ENCODE assay signal across 8 cellular contexts in the genomic region with DNA sequence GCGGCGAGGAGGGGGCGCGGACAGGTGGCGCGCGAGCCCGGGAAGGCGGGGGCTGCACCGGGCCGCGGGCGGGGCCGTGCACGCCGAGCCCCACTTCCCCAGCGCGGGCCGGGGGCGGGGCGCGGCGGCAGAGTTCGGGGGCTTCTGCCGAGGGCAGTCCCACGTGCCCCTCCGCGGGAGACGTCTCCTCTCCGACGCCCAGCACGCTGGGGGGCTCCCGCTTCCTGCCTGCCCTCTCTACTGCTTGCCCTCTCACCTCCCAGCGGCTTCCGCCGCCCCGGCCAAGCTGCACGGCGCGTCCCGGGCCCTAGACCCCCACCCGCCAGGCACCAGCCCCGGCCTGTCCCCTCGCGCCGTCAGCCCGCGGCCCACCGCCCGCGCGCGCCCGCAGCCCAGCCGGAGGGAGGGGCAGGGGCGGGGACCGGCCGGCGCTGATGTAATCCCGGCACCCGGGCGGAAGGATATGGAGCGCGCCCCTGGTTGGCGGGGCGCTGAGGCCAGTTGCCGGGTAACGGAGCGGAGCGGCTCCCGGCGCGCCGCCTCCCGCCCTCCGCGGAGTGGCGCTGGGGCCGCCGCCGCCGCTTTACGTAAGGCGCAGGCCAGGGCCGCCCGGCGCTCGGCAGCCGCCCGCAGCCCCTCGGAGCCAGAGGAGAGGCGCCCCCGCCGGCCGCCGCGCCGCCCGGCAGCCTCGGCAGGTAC. TPM values are rescaled to one million over a fixed set of nuclear protein-coding genes. Genes with fewer than 3 reads are reported as not detected.
A peak's percentile ranks its signal among the peaks of the same experiment; 100 is the strongest.
DNase-seq lines count a peak whose midpoint lies in the region; ATAC-seq and TF ChIP-seq lines count a peak whose summit lies in the region.

A gene with protein sequence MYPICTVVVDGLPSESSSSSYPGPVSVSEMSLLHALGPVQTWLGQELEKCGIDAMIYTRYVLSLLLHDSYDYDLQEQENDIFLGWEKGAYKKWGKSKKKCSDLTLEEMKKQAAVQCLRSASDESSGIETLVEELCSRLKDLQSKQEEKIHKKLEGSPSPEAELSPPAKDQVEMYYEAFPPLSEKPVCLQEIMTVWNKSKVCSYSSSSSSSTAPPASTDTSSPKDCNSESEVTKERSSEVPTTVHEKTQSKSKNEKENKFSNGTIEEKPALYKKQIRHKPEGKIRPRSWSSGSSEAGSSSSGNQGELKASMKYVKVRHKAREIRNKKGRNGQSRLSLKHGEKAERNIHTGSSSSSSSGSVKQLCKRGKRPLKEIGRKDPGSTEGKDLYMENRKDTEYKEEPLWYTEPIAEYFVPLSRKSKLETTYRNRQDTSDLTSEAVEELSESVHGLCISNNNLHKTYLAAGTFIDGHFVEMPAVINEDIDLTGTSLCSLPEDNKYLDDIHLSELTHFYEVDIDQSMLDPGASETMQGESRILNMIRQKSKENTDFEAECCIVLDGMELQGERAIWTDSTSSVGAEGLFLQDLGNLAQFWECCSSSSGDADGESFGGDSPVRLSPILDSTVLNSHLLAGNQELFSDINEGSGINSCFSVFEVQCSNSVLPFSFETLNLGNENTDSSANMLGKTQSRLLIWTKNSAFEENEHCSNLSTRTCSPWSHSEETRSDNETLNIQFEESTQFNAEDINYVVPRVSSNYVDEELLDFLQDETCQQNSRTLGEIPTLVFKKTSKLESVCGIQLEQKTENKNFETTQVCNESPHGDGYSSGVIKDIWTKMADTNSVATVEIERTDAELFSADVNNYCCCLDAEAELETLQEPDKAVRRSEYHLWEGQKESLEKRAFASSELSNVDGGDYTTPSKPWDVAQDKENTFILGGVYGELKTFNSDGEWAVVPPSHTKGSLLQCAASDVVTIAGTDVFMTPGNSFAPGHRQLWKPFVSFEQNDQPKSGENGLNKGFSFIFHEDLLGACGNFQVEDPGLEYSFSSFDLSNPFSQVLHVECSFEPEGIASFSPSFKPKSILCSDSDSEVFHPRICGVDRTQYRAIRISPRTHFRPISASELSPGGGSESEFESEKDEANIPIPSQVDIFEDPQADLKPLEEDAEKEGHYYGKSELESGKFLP (N-terminal part only) (plus strand): TSS at position 581 of the 699 bp plus-strand sequence. CDS start 41,727 bp downstream, outside the sequence.

- H2AFZ ChIP-seq in PC-3 (ENCODE audit: low read length): peak within 1 kb of the TSS; percentile 75; the same call in 1 of the 2 replicates

- H3K79me2 ChIP-seq in PC-3 (ENCODE audit: low read length): peaks cover 43% of the 10 kb centered on the region

- H3K36me3 ChIP-seq in PC-3 (ENCODE audit: low read depth, low read length) (no peaks in the 10 kb centered on the region), mucosa of stomach (ENCODE audit: control insufficient read depth, insufficient read depth, low read length) (no peaks in the 10 kb centered on the region)

- peak within 1 kb of the TSS; percentile 71 for H3K4me3 ChIP-seq in PC-3 (ENCODE audit: low read length)
- H3K4me3 ChIP-seq in mucosa of stomach (ENCODE audit: low read length): peak within 1 kb of the TSS; percentile 62

- BruUV-seq in PC-3 (replicated peaks; lab: Mats Ljungman, UMichigan): no TSS peak

- H3K27me3 ChIP-seq in PC-3 (ENCODE audit: low read length) (no peaks in the 10 kb centered on the region), mucosa of stomach (ENCODE audit: control insufficient read depth, insufficient read depth, low read length) (no peaks in the 10 kb centered on the region)

- H3K9ac ChIP-seq in PC-3 (ENCODE audit: low read length) (peak within 1 kb of the TSS; percentile 95), mucosa of stomach (ENCODE audit: low read length) (peak within 1 kb of the TSS; percentile 96)

- POLR2A ChIA-PET in PC-3 (lab: Charles Lee; ENCODE audit: unreplicated experiment): no interaction called here

- peaks cover 22% of the 10 kb centered on the region for H4K20me1 ChIP-seq in PC-3 (ENCODE audit: low read length)

- intact Hi-C loops in PC-3 (cut with micrococcal nuclease): loop anchor here (2.0 to 5.0 kb wide), 3 partner anchors 43 to 91 kb away; no protein-coding TSS in a partner anchor

- no peaks in the 10 kb centered on the region for H3K9me3 ChIP-seq in PC-3 (ENCODE audit: low read length)
- H3K9me3 ChIP-seq in mucosa of stomach (ENCODE audit: control insufficient read depth, low read length): no peaks in the 10 kb centered on the region

- peak; percentile 63 for ATAC-seq in GM21529 (IDR thresholded peaks at IDR 0.05; ENCODE audit: unreplicated experiment)
- ATAC-seq in PC-3: peak; percentile 77

- CTCF ChIA-PET in PC-3 (lab: Charles Lee): no interaction called here

- DNase-seq in DMS114 treated with DMSO at 0.1 percent for 48 hours (lab: John Stamatoyannopoulos, UW; ENCODE audit: unreplicated experiment): peak; percentile 66
- DNase-seq in PC-3: peak; percentile 84
- peak; percentile 88 for DNase-seq in activated T-cell treated with anti-CD3 and anti-CD28 coated beads for 48 hours (ENCODE audit: low read depth)
- DNase-seq in erythroblast (lab: John Stamatoyannopoulos, UW): peak; percentile 97 to 98
- peak; percentile 91 for DNase-seq in stimulated activated CD8-positive, alpha-beta memory T cell treated with anti-CD3 and anti-CD28 coated beads, Interleukin-4, amount 100 ng/mL, for 48 hours

- peak; percentile 52 for TF ChIP-seq POLR2A in erythroblast (IDR thresholded peaks at IDR 0.05; ENCODE audit: low read length)

- H3K4me2 ChIP-seq in PC-3 (ENCODE audit: low read length): peak within 1 kb of the TSS; percentile 81

- no peak for TF ChIP-seq EP300 in Ishikawa (IDR thresholded peaks at IDR 0.05; ENCODE audit: borderline replicate concordance)

- H3K4me1 ChIP-seq in PC-3 (ENCODE audit: insufficient read depth, low read length): peaks cover 3% of the 10 kb centered on the region; the same call in 1 of the 2 replicates
- H3K4me1 ChIP-seq in mucosa of stomach (ENCODE audit: control insufficient read depth, insufficient read depth, low read length): no peaks in the 10 kb centered on the region

- peak within 1 kb of the TSS; percentile 52 for H3K27ac ChIP-seq in PC-3 (ENCODE audit: low read length)

- TF ChIP-seq CTCF in PC-3 (conservative IDR thresholded peaks at IDR 0.05; ENCODE audit: low read depth, low read length): no peak

- no peak for TF ChIP-seq RAD21 in Ishikawa (IDR thresholded peaks at IDR 0.05; ENCODE audit: low read depth)

- no peaks in the 10 kb centered on the region for H3K9me2 ChIP-seq in PC-3 (replicated peaks; ENCODE audit: low read length)

- H3F3A ChIP-seq in PC-3 (ENCODE audit: low read length, unreplicated experiment): no peaks in the 10 kb centered on the region

TF ChIP-seq in Ishikawa, 13 proteins besides CTCF, POLR2A, EP300 and RAD21:
- TF ChIP-seq CEBPB (IDR thresholded peaks at IDR 0.05): peak; percentile 70; the same call in 1 of the 2 replicates
- TF ChIP-seq ZBTB7A (IDR thresholded peaks at IDR 0.05; ENCODE audit: low read depth): peak; percentile 89
- no peak for TF ChIP-seq TEAD4 (IDR thresholded peaks at IDR 0.05)
- TF ChIP-seq YY1 (IDR thresholded peaks at IDR 0.05; ENCODE audit: low read depth): peak; percentile 70; the same call in 1 of the 2 replicates
- TF ChIP-seq TAF1 (IDR thresholded peaks at IDR 0.05; ENCODE audit: low read depth): peak; percentile 75; the same call in 1 of the 2 replicates
- TF ChIP-seq, protein P1, sequence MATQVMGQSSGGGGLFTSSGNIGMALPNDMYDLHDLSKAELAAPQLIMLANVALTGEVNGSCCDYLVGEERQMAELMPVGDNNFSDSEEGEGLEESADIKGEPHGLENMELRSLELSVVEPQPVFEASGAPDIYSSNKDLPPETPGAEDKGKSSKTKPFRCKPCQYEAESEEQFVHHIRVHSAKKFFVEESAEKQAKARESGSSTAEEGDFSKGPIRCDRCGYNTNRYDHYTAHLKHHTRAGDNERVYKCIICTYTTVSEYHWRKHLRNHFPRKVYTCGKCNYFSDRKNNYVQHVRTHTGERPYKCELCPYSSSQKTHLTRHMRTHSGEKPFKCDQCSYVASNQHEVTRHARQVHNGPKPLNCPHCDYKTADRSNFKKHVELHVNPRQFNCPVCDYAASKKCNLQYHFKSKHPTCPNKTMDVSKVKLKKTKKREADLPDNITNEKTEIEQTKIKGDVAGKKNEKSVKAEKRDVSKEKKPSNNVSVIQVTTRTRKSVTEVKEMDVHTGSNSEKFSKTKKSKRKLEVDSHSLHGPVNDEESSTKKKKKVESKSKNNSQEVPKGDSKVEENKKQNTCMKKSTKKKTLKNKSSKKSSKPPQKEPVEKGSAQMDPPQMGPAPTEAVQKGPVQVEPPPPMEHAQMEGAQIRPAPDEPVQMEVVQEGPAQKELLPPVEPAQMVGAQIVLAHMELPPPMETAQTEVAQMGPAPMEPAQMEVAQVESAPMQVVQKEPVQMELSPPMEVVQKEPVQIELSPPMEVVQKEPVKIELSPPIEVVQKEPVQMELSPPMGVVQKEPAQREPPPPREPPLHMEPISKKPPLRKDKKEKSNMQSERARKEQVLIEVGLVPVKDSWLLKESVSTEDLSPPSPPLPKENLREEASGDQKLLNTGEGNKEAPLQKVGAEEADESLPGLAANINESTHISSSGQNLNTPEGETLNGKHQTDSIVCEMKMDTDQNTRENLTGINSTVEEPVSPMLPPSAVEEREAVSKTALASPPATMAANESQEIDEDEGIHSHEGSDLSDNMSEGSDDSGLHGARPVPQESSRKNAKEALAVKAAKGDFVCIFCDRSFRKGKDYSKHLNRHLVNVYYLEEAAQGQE (IDR thresholded peaks at IDR 0.05; ENCODE audit: low read depth): no peak
- peak; percentile 5; the same call in 1 of the 2 replicates for TF ChIP-seq EGR1 (IDR thresholded peaks at IDR 0.05)
- TF ChIP-seq, protein P2, sequence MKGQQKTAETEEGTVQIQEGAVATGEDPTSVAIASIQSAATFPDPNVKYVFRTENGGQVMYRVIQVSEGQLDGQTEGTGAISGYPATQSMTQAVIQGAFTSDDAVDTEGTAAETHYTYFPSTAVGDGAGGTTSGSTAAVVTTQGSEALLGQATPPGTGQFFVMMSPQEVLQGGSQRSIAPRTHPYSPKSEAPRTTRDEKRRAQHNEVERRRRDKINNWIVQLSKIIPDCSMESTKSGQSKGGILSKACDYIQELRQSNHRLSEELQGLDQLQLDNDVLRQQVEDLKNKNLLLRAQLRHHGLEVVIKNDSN (IDR thresholded peaks at IDR 0.05): peak; percentile 12; the same call in 1 of the 2 replicates
- peak; percentile 48; the same call in 1 of the 2 replicates for TF ChIP-seq TCF12 (IDR thresholded peaks at IDR 0.05; ENCODE audit: low read depth)
- TF ChIP-seq, protein P3, sequence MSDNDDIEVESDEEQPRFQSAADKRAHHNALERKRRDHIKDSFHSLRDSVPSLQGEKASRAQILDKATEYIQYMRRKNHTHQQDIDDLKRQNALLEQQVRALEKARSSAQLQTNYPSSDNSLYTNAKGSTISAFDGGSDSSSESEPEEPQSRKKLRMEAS (IDR thresholded peaks at IDR 0.05): peak; percentile 88
TF ChIP-seq in Ishikawa: peak in this region for 8.

RNA-seq across cellular contexts. Expression of the gene that starts here (rescaled TPM):
- 5.5 and 5.6 TPM in 2 replicates for total RNA-seq in PC-3 (2014; rRNA removed)

Comparison
In these comparisons a context has a peak if more than half of its experiments do, and no peak if none do; other contexts are left out.
1. Peak in every context shown above with its lines: DNase-seq, ATAC-seq, H3K4me3 ChIP-seq and H3K27ac ChIP-seq.